ENCODE assay signal across 1 cellular context in the genomic region with DNA sequence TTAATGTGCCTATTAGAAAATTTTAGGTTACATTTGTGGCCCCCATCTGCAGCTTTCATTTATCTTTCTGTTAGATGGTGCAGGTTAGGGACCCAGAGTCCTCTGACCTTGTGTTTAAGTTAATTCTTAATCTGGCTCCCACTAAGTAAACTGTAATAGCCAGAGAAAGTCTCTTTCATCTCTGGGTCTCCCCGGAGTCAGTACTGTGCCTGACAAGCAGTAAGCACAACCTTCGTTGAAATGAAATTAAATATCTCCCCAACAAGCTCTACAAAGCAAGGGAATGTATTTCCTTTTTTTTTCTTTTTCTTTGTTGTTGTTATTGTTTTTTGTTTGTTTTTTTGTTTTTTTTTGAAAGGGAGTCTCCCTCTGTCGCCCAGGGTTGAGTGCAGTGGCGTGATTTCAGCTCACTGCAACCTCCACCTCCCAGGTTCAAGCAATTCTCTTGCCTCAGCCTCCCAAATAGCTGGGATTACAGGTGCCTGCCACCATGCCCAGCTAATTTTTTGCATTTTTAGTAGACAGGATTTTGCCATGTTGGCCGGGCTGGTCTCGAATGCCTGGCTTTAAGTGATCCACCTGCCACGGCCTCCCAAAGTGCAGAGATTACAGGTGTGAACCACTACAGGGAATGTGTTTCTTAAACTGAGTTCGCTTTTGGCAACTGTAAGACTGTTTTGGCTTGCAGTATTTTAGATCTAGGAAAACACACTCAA.
TF ChIP-seq lines count a peak whose summit lies in the region.

No MANE protein-coding gene starts in this region.

TF ChIP-seq in H1, 55 proteins besides CTCF, POLR2A, EP300 and RAD21:
- TF ChIP-seq JUND (IDR thresholded peaks at IDR 0.05; ENCODE audit: low read length) (no peak), SUZ12 (IDR thresholded peaks at IDR 0.05; ENCODE audit: low read length) (no peak), EZH2 (IDR thresholded peaks at IDR 0.05; ENCODE audit: low read depth, low read length, severe bottlenecking) (no peak), RFX5 (IDR thresholded peaks at IDR 0.05; ENCODE audit: borderline replicate concordance, low read depth, low read length) (no peak)
